Comparison of ENCODE assay signal across 18 cellular contexts in genomic region chr9:93209576-93210323, GRCh38. TPM values are rescaled to one million over a fixed set of nuclear protein-coding genes. Genes with fewer than 3 reads are reported as not detected.
DNase-seq lines count a peak whose midpoint lies in the region; ATAC-seq, FAIRE-seq and TF ChIP-seq lines count a peak whose summit lies in the region.
"Had no signal": no experiment of that assay in that cellular context is flagged by ENCODE, and none has a peak within 500 bp of the region (broad histone marks: within the 10 kb centered on the region; RNA-seq: fewer than 3 reads in every experiment).

No MANE protein-coding gene starts in this region.

- peak overlapping the region; percentile 38 for H3K23ac ChIP-seq in neuronal stem cell (ENCODE audit: low read depth, low read length, poor library complexity)

- no peak overlapping the region for H2BK5ac ChIP-seq in neuronal stem cell (ENCODE audit: low read length)

- H3K9me3 ChIP-seq in body of pancreas (no peaks in the 10 kb centered on the region), esophagus muscularis mucosa (no peaks in the 10 kb centered on the region), neuronal stem cell (replicated peaks in 1 of 2; ENCODE audit: control insufficient read depth in 2 of 2, insufficient read depth in 1 of 2, low read depth in 1 of 2, low read length in 2 of 2) (no peaks in the 10 kb centered on the region), stomach smooth muscle (ENCODE audit: control insufficient read depth in 2 of 2, low read length in 2 of 2) (no peaks in the 10 kb centered on the region), testis (no peaks in the 10 kb centered on the region)
- H3K9me3 ChIP-seq: BE2C had no signal

- no peak overlapping the region for H2AK5ac ChIP-seq in neuronal stem cell (ENCODE audit: low read depth, low read length)

- no peak overlapping the region for H2BK120ac ChIP-seq in neuronal stem cell (ENCODE audit: low read depth, low read length)

- H3K27ac ChIP-seq in body of pancreas (peak overlapping the region; percentile 43 to 90 (median 58)), esophagus muscularis mucosa (replicated peaks in 1 of 4) (peak overlapping the region; percentile 41 to 86 (median 44)), neuronal stem cell (replicated peaks; ENCODE audit: low read length) (no peak overlapping the region), stomach smooth muscle (ENCODE audit: low read length) (peak overlapping the region; percentile 41), testis (no peak overlapping the region)

- ATAC-seq in body of pancreas (no peak), HG03439 (IDR thresholded peaks at IDR 0.05; ENCODE audit: unreplicated experiment) (no peak)

- H3K4me2 ChIP-seq in neuronal stem cell (ENCODE audit: insufficient read depth, low read length, poor library complexity, severe bottlenecking): no peak overlapping the region

- H3K4me1 ChIP-seq in body of pancreas (peaks cover 68% of the 10 kb centered on the region), esophagus muscularis mucosa (peaks cover 48 to 89% (median 70%) of the 10 kb centered on the region in 4 donors), neuronal stem cell (ENCODE audit: control insufficient read depth in 2 of 2, insufficient read depth in 1 of 2, low read depth in 1 of 2, low read length in 2 of 2) (peaks cover 29 to 37% of the 10 kb centered on the region in 2 donors), stomach smooth muscle (ENCODE audit: control insufficient read depth, insufficient read depth, low read length) (peaks cover 58% of the 10 kb centered on the region), testis (peaks cover 29% of the 10 kb centered on the region)

- peak in 1 of 4 donors; percentile 4 for DNase-seq in body of pancreas
- DNase-seq in esophagus muscularis mucosa (ENCODE audit: extremely low spot score): no peak
- DNase-seq in neuronal stem cell (ENCODE audit: low spot score): no peak
- DNase-seq in D721Med (ENCODE audit: insufficient read length, low spot score): no peak
- DNase-seq in testis: no peak
- DNase-seq: BE2C, DMS 273 treated with DMSO at 0.1 percent for 48 hours, GOT3, NCI-H1417, NCI-H2029 treated with DMSO at 0.1 percent for 48 hours, NCI-H524, SIG-M5 had no signal

- no peak overlapping the region for H2BK12ac ChIP-seq in neuronal stem cell (ENCODE audit: low read length)

- no peak overlapping the region for H2BK15ac ChIP-seq in neuronal stem cell (ENCODE audit: low read length)

- no peak overlapping the region for H4K91ac ChIP-seq in neuronal stem cell (ENCODE audit: low read depth, low read length, poor library complexity)

- H3K4me3 ChIP-seq in body of pancreas: no peak overlapping the region
- no peak overlapping the region for H3K4me3 ChIP-seq in esophagus muscularis mucosa
- no peak overlapping the region for H3K4me3 ChIP-seq in neuronal stem cell (ENCODE audit: low read length in 2 of 2)
- no peak overlapping the region for H3K4me3 ChIP-seq in stomach smooth muscle (ENCODE audit: low read length in 2 of 2)
- no peak overlapping the region for H3K4me3 ChIP-seq in testis

- TF ChIP-seq CTCF in body of pancreas (IDR thresholded peaks at IDR 0.05) (no peak), esophagus muscularis mucosa (IDR thresholded peaks at IDR 0.05) (no peak), D721Med (IDR thresholded peaks at IDR 0.05; ENCODE audit: insufficient read depth, missing control alignments) (no peak), testis (IDR thresholded peaks at IDR 0.05) (no peak)

- no peak overlapping the region for H4K8ac ChIP-seq in neuronal stem cell (ENCODE audit: low read depth, low read length)

- peak overlapping the region; percentile 2 for H3K18ac ChIP-seq in neuronal stem cell (ENCODE audit: low read length)

- no peak for TF ChIP-seq EP300 in esophagus muscularis mucosa (IDR thresholded peaks at IDR 0.05)

- no peak overlapping the region for H3K14ac ChIP-seq in neuronal stem cell (ENCODE audit: low read length)

- H3K9ac ChIP-seq in neuronal stem cell (ENCODE audit: low read depth, low read length, poor library complexity): no peak overlapping the region
- H3K9ac ChIP-seq in stomach smooth muscle (ENCODE audit: low read length in 2 of 2): no peak overlapping the region

- H3K27me3 ChIP-seq in body of pancreas (no peaks in the 10 kb centered on the region), esophagus muscularis mucosa (no peaks in the 10 kb centered on the region), neuronal stem cell (ENCODE audit: control insufficient read depth in 3 of 3, insufficient read depth in 3 of 3, low read depth in 1 of 3, low read length in 3 of 3) (no peaks in the 10 kb centered on the region), stomach smooth muscle (ENCODE audit: control insufficient read depth in 1 of 2, insufficient read depth in 2 of 2, low read length in 2 of 2) (no peaks in the 10 kb centered on the region), testis (no peaks in the 10 kb centered on the region)
- H3K27me3 ChIP-seq: BE2C had no signal

- intact Hi-C loops in body of pancreas (cut with DNase I): no loop called here
- intact Hi-C loops in esophagus muscularis mucosa (cut with DNase I): no loop called here
- intact Hi-C loops in testis (cut with DNase I; ENCODE audit: low total_unique reads): no loop called here

- H3K36me3 ChIP-seq in body of pancreas (replicated peaks in 1 of 2; ENCODE audit: insufficient read depth in 1 of 2, low read depth in 2 of 2): no peaks in the 10 kb centered on the region
- no peaks in the 10 kb centered on the region for H3K36me3 ChIP-seq in esophagus muscularis mucosa
- H3K36me3 ChIP-seq in neuronal stem cell (replicated peaks in 1 of 2; ENCODE audit: control insufficient read depth in 2 of 2, insufficient read depth in 2 of 2, low read length in 2 of 2): peaks cover 0 to 3% of the 10 kb centered on the region in 2 donors
- no peaks in the 10 kb centered on the region for H3K36me3 ChIP-seq in stomach smooth muscle (ENCODE audit: control insufficient read depth in 2 of 2, insufficient read depth in 2 of 2, low read length in 2 of 2)
- H3K36me3 ChIP-seq in testis (ENCODE audit: low read depth, missing control alignments): no peaks in the 10 kb centered on the region
- H3K36me3 ChIP-seq: BE2C had no signal

- H3K79me1 ChIP-seq in neuronal stem cell (ENCODE audit: low read depth, low read length): peaks cover 6% of the 10 kb centered on the region

- H2AFZ ChIP-seq in neuronal stem cell (ENCODE audit: low read length): no peak overlapping the region

- no peak overlapping the region for H3K4ac ChIP-seq in neuronal stem cell (ENCODE audit: low read length)

- 73 to 83% methylated on average over 8 to 11 of the region's 12 CpGs for WGBS in body of pancreas, 2 donors
- 76% methylated on average over 6 of the region's 12 CpGs for WGBS in esophagus muscularis mucosa
- no CpG with 5 or more reads among the region's 12 CpGs for WGBS in neuronal stem cell (ENCODE audit: extremely low coverage in 2 of 2, insufficient read length in 2 of 2, insufficient replicate concordance in 1 of 2), 2 donors
- WGBS in testis, 2 donors: 81 to 91% methylated on average over 8 to 12 of the region's 12 CpGs

- no peak for FAIRE-seq in D721Med (lab: Jason Lieb, UNC)
- FAIRE-seq: RCC 7860 had no signal

- no peak for TF ChIP-seq POLR2A in body of pancreas (IDR thresholded peaks at IDR 0.05)
- no peak for TF ChIP-seq POLR2A in esophagus muscularis mucosa (IDR thresholded peaks at IDR 0.05; ENCODE audit: low read depth)
- TF ChIP-seq POLR2A in testis (IDR thresholded peaks at IDR 0.05): no peak

RNA-seq across cellular contexts. Expression of gene WNK2, which starts 25.8 kb away (rescaled TPM):
- total RNA-seq in body of pancreas (100 to 1,000 TPM in 1 of 2 donors, 10 to 100 TPM in 1; 85.4 to 173 TPM), esophagus muscularis mucosa (10 to 100 TPM; 18.6 to 89.9 (median 40.8) TPM), testis (10 to 100 TPM; 50.5 to 91.1 TPM)
- polyA plus RNA-seq in neuronal stem cell (2013, experiment 1 of 2): 22.1 TPM
- 22.8 TPM for polyA plus RNA-seq in neuronal stem cell (2013, experiment 2 of 2)
- 29.0 TPM for polyA plus RNA-seq in testis (ENCODE audit: insufficient read depth, low read depth, low replicate concordance)
- total RNA-seq: LHCN-M2 had no signal
- polyA plus RNA-seq: AG04450; CD8-positive, alpha-beta memory T cell had no signal

Comparison
In these comparisons a context has a peak if more than half of its experiments do, and no peak if none do; other contexts are left out.
1. H3K27ac ChIP-seq: peak in body of pancreas (4 of 4), esophagus muscularis mucosa (4 of 4) and stomach smooth muscle (single experiment); none in neuronal stem cell (single experiment) and testis (0 of 2).